Comparison of ENCODE assay signal across 9 cellular contexts in the genomic region with DNA sequence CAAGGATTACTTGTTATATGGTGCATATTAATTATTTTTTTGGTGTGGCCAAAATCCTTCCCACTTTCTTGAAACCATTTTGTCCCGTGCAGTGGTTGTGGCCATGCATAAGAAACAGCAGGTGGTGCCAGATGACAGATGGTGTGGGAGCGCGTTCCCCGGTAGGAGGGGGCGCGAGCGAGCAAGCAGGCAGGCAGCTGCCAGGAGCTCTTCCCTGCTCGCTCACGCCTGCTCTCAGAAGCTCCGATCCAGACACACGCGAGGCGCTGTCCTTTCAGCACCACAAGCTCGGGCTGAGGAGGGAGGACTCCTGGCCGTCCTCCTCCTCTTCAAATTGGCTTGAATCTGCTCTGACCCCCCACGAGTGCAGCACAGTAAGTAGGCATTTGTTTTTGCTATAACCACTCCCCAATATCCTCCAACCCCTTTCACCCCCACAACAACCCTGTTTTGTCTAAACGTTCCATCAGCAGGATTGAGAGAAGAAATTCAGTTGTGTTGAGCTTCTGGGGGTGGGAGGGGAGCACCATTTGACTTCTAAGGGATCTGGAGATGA. TPM values are rescaled to one million over a fixed set of nuclear protein-coding genes. Genes with fewer than 3 reads are reported as not detected.
DNase-seq lines count a peak whose midpoint lies in the region; ATAC-seq and TF ChIP-seq lines count a peak whose summit lies in the region.
"Had no signal": no experiment of that assay in that cellular context is flagged by ENCODE, and none has a peak within 500 bp of the region (broad histone marks: within the 10 kb centered on the region; RNA-seq: fewer than 3 reads in every experiment).

A gene (plus strand): TSS at position 237 of the 556 bp plus-strand sequence. CDS start 1,050 bp downstream, outside the sequence.

- no peak for TF ChIP-seq POLR2A in lower leg skin (IDR thresholded peaks at IDR 0.05)

- H3K27me3 ChIP-seq in dorsolateral prefrontal cortex: peaks cover 0 to 6% (median 0%) of the 10 kb centered on the region in 45 donors

- H3K4me3 ChIP-seq in dorsolateral prefrontal cortex (peak within 1 kb of the TSS in 58 of 59 donors; percentile 7 to 68 (median 48)), lower leg skin (ENCODE audit: low read depth, poor library complexity, severe bottlenecking) (no peak within 1 kb of the TSS)

- peak; percentile 94 for ATAC-seq in HG02798 (IDR thresholded peaks at IDR 0.05; ENCODE audit: poor library complexity, unreplicated experiment)
- ATAC-seq: naive thymus-derived CD8-positive, alpha-beta T cell had no signal

- peak; percentile 42 for DNase-seq in NCI-H128 (lab: John Stamatoyannopoulos, UW; ENCODE audit: unreplicated experiment)
- DNase-seq in SK-MEL-5 (ENCODE audit: low read depth, low spot score): peak; percentile 75
- DNase-seq in dorsolateral prefrontal cortex: peak; percentile 75 to 95 (median 92)
- DNase-seq in lower leg skin (ENCODE audit: low spot score in 2 of 2): peak; percentile 28 to 86

- TF ChIP-seq CTCF in 22Rv1 (IDR thresholded peaks at IDR 0.05) (peak; percentile 82), GM12874 (IDR thresholded peaks at IDR 0.05; ENCODE audit: insufficient read depth, low read depth, low read length) (peak; percentile 58), dorsolateral prefrontal cortex (IDR thresholded peaks at IDR 0.05 in 54 of 56, conservative IDR thresholded peaks at IDR 0.05 in 2 of 56; ENCODE audit: low read depth in 1 of 56, partially characterized antibody in 56 of 56) (peak; percentile 59 to 99 (median 94)), lower leg skin (IDR thresholded peaks at IDR 0.05) (no peak)

- intact Hi-C loops in dorsolateral prefrontal cortex (cut with DNase I): loop anchor here (1.0 to 10.0 kb wide), 5 partner anchors 69 to 431 kb away; a partner anchor contains a TSS
- intact Hi-C loops in lower leg skin (cut with DNase I; ENCODE audit: low total_unique reads): loop anchor here (5.0 kb wide), 1 partner anchor 267 kb away; no protein-coding TSS in a partner anchor

- in situ Hi-C loops in SK-MEL-5 (cut with HindIII; ENCODE audit: low pct_unique_long_range_greater_than_20kb, low sequenced_read_pairs): loop anchor here (25.0 kb wide), 1 partner anchor 242 kb away; no protein-coding TSS in a partner anchor

- 3 to 6% methylated on average over 17 of the region's 17 CpGs for WGBS in lower leg skin, 2 donors

- H3K27ac ChIP-seq in 22Rv1 (no peak within 1 kb of the TSS), dorsolateral prefrontal cortex (peak within 1 kb of the TSS in 48 of 59 donors; percentile 3 to 84 (median 60)), temporal lobe (ENCODE audit: low read depth, low read length) (no peak within 1 kb of the TSS)

RNA-seq across cellular contexts. Expression of the gene that starts here (rescaled TPM):
- total RNA-seq in SK-MEL-5 (2014; rRNA removed; shearing (Covaris generic)): not detected in 2 replicates
- not detected in 2 replicates for polyA plus RNA-seq in SK-MEL-5 (2015; cell fraction: cytosol; rRNA removed)
- polyA plus RNA-seq in SK-MEL-5 (2015; cell fraction: nucleus; rRNA removed): not detected in 2 replicates
- total RNA-seq in dorsolateral prefrontal cortex (100 to 1,000 TPM in 117 of 120 experiments, 10 to 100 TPM in 3; 56.1 to 461 (median 222) TPM), lower leg skin (not detected), temporal lobe (671 TPM)
- total RNA-seq: naive thymus-derived CD8-positive, alpha-beta T cell had no signal
- polyA plus RNA-seq: naive thymus-derived CD8-positive, alpha-beta T cell had no signal

Comparison
In these comparisons a context has a peak if more than half of its experiments do, and no peak if none do; other contexts are left out.
1. RNA of the gene that starts here (total RNA-seq): 671 TPM in temporal lobe (single experiment) and 56.1 to 461 TPM in dorsolateral prefrontal cortex; not detected in SK-MEL-5 and not detected in lower leg skin; every median in the first group is over 10 times any median in the second.
2. Peak in DNase-seq in SK-MEL-5; RNA of the gene not detected or under 1 TPM.
3. Peak in DNase-seq in lower leg skin; RNA of the gene not detected or under 1 TPM.
4. H3K27ac ChIP-seq: peak in dorsolateral prefrontal cortex (48 of 59); none in 22Rv1 (single experiment) and temporal lobe (single experiment).
5. CTCF ChIP-seq: peak in 22Rv1 (single experiment), GM12874 (single experiment) and dorsolateral prefrontal cortex (56 of 56); none in lower leg skin (0 of 3).
6. DNase-seq: peak in every context shown above with its lines; median percentile 92 in dorsolateral prefrontal cortex; 75 in SK-MEL-5; 57 in lower leg skin; 42 in NCI-H128.